35 cellular contexts compared by ENCODE assay signal in genomic region chr4:85803846-85804245, GRCh38.
"Had no signal": no experiment of that assay in that cellular context is flagged by ENCODE, and none has a peak within 500 bp of the region (broad histone marks: within the 10 kb centered on the region; RNA-seq: fewer than 3 reads in every experiment).

No MANE protein-coding gene starts in this region.

- H3K36me3 ChIP-seq: adrenal gland, brain microvascular endothelial cell, breast epithelium had no signal

- H3K4me3 Mint-ChIP-seq: activated B cell treated with CpG ODN at 0.5 μM for 24 hours; activated CD4-positive, alpha-beta memory T cell treated with anti-CD3 and anti-CD28 coated beads for 36 hours; activated CD4-positive, alpha-beta T cell treated with anti-CD3 and anti-CD28 coated beads, Interleukin-2, amount 10 ng/mL, durations not matched to agents 24 days and 14 days; activated CD8-positive, alpha-beta T cell treated with anti-CD3 and anti-CD28 coated beads for 36 hours; activated naive CD4-positive, alpha-beta T cell treated with anti-CD3 and anti-CD28 coated beads for 36 hours; activated naive CD8-positive, alpha-beta T cell treated with anti-CD3 and anti-CD28 coated beads for 36 hours; activated T-cell treated with anti-CD3 and anti-CD28 coated beads, Interleukin-2, amount 50 U/mL, for 4 hours; activated T-cell treated with anti-CD3 and anti-CD28 coated beads, Interleukin-2, amount 50 U/mL, for 72 hours; activated T-helper 1 cell treated with anti-CD3 and anti-CD28 coated beads, Interleukin-12 subunit alpha, Interleukin-12 subunit beta, Interleukin-2, Interleukin-4 antibody, amounts not matched to agents 30 ng/mL and 10 ng/mL and 1 ng/mL, durations not matched to agents 14 hours and 24 hours and 36 hours; activated T-helper 17 cell treated with anti-CD3 and anti-CD28 coated beads, Interleukin-2, amount 50 U/mL, for 72 hours; T-helper 1 cell treated with Interleukin-12 subunit alpha and Interleukin-12 subunit beta and Interleukin-4 antibody, amounts not matched to agents 30 μg/mL and 1 μg/mL, for 36 hours; T-helper 2 cell treated with Interferon-gamma antibody and Interleukin-4, amounts not matched to agents 5 μg/mL and 100 μg/mL, for 36 hours had no signal

- H3K27ac ChIP-seq: adrenal gland, body of pancreas, brain microvascular endothelial cell, breast epithelium, VCaP had no signal

- H3K4me1 ChIP-seq: adrenal gland, breast epithelium had no signal

- H3K27me3 ChIP-seq: adrenal gland, body of pancreas, brain microvascular endothelial cell, breast epithelium had no signal

- H3K36me3 Mint-ChIP-seq: activated CD4-positive, alpha-beta memory T cell treated with anti-CD3 and anti-CD28 coated beads for 36 hours; activated naive CD4-positive, alpha-beta T cell treated with anti-CD3 and anti-CD28 coated beads, Interleukin-2, amount 50 U/mL, for 72 hours; activated naive CD8-positive, alpha-beta T cell treated with anti-CD3 and anti-CD28 coated beads for 36 hours had no signal

- H3K9me3 ChIP-seq: adrenal gland, body of pancreas had no signal

- H3K27ac Mint-ChIP-seq: activated B cell treated with CpG ODN at 0.5 μM for 24 hours; activated CD4-positive, alpha-beta memory T cell treated with anti-CD3 and anti-CD28 coated beads for 36 hours; activated CD4-positive, alpha-beta T cell treated with anti-CD3 and anti-CD28 coated beads, Interleukin-2, amount 10 ng/mL, durations not matched to agents 24 days and 14 days; activated CD8-positive, alpha-beta T cell treated with anti-CD3 and anti-CD28 coated beads for 36 hours; activated naive CD4-positive, alpha-beta T cell treated with anti-CD3 and anti-CD28 coated beads for 36 hours; activated naive CD4-positive, alpha-beta T cell treated with anti-CD3 and anti-CD28 coated beads, Interleukin-2, amount 50 U/mL, for 72 hours; activated naive CD8-positive, alpha-beta T cell treated with anti-CD3 and anti-CD28 coated beads for 36 hours; activated T-cell treated with anti-CD3 and anti-CD28 coated beads, Interleukin-2, amount 50 U/mL, for 72 hours; activated T-helper 1 cell treated with anti-CD3 and anti-CD28 coated beads, Interleukin-12 subunit alpha, Interleukin-12 subunit beta, Interleukin-2, Interleukin-4 antibody, amounts not matched to agents 30 ng/mL and 10 ng/mL and 1 ng/mL, durations not matched to agents 14 hours and 24 hours and 36 hours; activated T-helper 17 cell treated with anti-CD3 and anti-CD28 coated beads, Interleukin-2, amount 50 U/mL, for 72 hours; T-helper 1 cell treated with Interleukin-12 subunit alpha and Interleukin-12 subunit beta and Interleukin-4 antibody, amounts not matched to agents 30 μg/mL and 1 μg/mL, for 36 hours; T-helper 2 cell treated with Interferon-gamma antibody and Interleukin-4, amounts not matched to agents 5 μg/mL and 100 μg/mL, for 36 hours had no signal

- DNase-seq: activated B cell treated with CpG ODN at 0.5 μM for 24 hours; activated CD4-positive, alpha-beta memory T cell treated with anti-CD3 and anti-CD28 coated beads for 36 hours; activated CD4-positive, alpha-beta T cell treated with anti-CD3 and anti-CD28 coated beads for 4 hours; activated CD4-positive, alpha-beta T cell treated with anti-CD3 and anti-CD28 coated beads, Interleukin-2, amount 10 ng/mL, durations not matched to agents 24 days and 14 days; activated CD4-positive, alpha-beta T cell treated with anti-CD3 and anti-CD28 coated beads, Interleukin-2, amount 50 U/mL, for 1 hour; activated CD4-positive, alpha-beta T cell treated with anti-CD3 and anti-CD28 coated beads, Interleukin-2, amount 50 U/mL, for 4 hours; activated CD4-positive, CD25-positive, alpha-beta regulatory T cell treated with anti-CD3 and anti-CD28 coated beads, Interleukin-2, amount 50 U/mL, for 72 hours; activated CD8-positive, alpha-beta memory T cell treated with anti-CD3 and anti-CD28 coated beads, Interleukin-2, amount 50 U/mL, for 4 hours; activated CD8-positive, alpha-beta T cell treated with anti-CD3 and anti-CD28 coated beads for 36 hours; activated effector memory CD4-positive, alpha-beta T cell treated with anti-CD3 and anti-CD28 coated beads, Interleukin-2, amount 50 U/mL, for 16 hours; activated gamma-delta T cell treated with Interleukin-2 at 50 U/mL for 16 hours; activated naive CD4-positive, alpha-beta T cell; activated naive CD4-positive, alpha-beta T cell treated with anti-CD3 and anti-CD28 coated beads for 36 hours; activated naive CD4-positive, alpha-beta T cell treated with anti-CD3 and anti-CD28 coated beads, Interleukin-2, amount 50 U/mL, for 16 hours; activated naive CD8-positive, alpha-beta T cell treated with anti-CD3 and anti-CD28 coated beads for 36 hours; activated T-cell treated with anti-CD3 and anti-CD28 coated beads for 4 hours; activated T-cell treated with anti-CD3 and anti-CD28 coated beads, Interleukin-2, amount 50 U/mL, for 1 hour; activated T-cell treated with anti-CD3 and anti-CD28 coated beads, Interleukin-2, amount 50 U/mL, for 4 hours; activated T-cell treated with anti-CD3 and anti-CD28 coated beads, Interleukin-2, amount 50 U/mL, for 72 hours; adrenal gland; amniotic stem cell; aorta; body of pancreas; brain microvascular endothelial cell; central memory CD4-positive, alpha-beta T cell; T-helper 1 cell; T-helper 2 cell; T-helper 9 cell had no signal

- ATAC-seq: activated CD8-positive, alpha-beta T cell treated with anti-CD3 and anti-CD28 coated beads for 36 hours; activated naive CD4-positive, alpha-beta T cell treated with anti-CD3 and anti-CD28 coated beads, Interleukin-2, amount 50 U/mL, for 72 hours; activated T-cell treated with anti-CD3 and anti-CD28 coated beads, Interleukin-2, amount 50 U/mL, for 4 hours; activated T-cell treated with anti-CD3 and anti-CD28 coated beads, Interleukin-2, amount 50 U/mL, for 72 hours; activated T-helper 17 cell treated with anti-CD3 and anti-CD28 coated beads, Interleukin-2, amount 50 U/mL, for 72 hours; body of pancreas had no signal

- H3K4me1 Mint-ChIP-seq: activated B cell treated with CpG ODN at 0.5 μM for 24 hours; activated CD4-positive, alpha-beta T cell treated with anti-CD3 and anti-CD28 coated beads, Interleukin-2, amount 10 ng/mL, durations not matched to agents 24 days and 14 days; activated naive CD8-positive, alpha-beta T cell treated with anti-CD3 and anti-CD28 coated beads for 36 hours; activated T-helper 17 cell treated with anti-CD3 and anti-CD28 coated beads, Interleukin-2, amount 50 U/mL, for 72 hours had no signal

- H3K4me3 ChIP-seq: adrenal gland, body of pancreas, breast epithelium had no signal

- H3K9me3 Mint-ChIP-seq: activated B cell treated with CpG ODN at 0.5 μM for 24 hours; activated CD4-positive, alpha-beta memory T cell treated with anti-CD3 and anti-CD28 coated beads for 36 hours; activated CD4-positive, alpha-beta T cell treated with anti-CD3 and anti-CD28 coated beads, Interleukin-2, amount 10 ng/mL, durations not matched to agents 24 days and 14 days; activated naive CD8-positive, alpha-beta T cell treated with anti-CD3 and anti-CD28 coated beads for 36 hours; activated T-cell treated with anti-CD3 and anti-CD28 coated beads, Interleukin-2, amount 50 U/mL, for 72 hours; activated T-helper 1 cell treated with anti-CD3 and anti-CD28 coated beads, Interleukin-12 subunit alpha, Interleukin-12 subunit beta, Interleukin-2, Interleukin-4 antibody, amounts not matched to agents 30 ng/mL and 10 ng/mL and 1 ng/mL, durations not matched to agents 14 hours and 24 hours and 36 hours; T-helper 1 cell treated with Interleukin-12 subunit alpha and Interleukin-12 subunit beta and Interleukin-4 antibody, amounts not matched to agents 30 μg/mL and 1 μg/mL, for 36 hours; T-helper 2 cell treated with Interferon-gamma antibody and Interleukin-4, amounts not matched to agents 5 μg/mL and 100 μg/mL, for 36 hours had no signal

- H3K27me3 Mint-ChIP-seq: activated B cell treated with CpG ODN at 0.5 μM for 24 hours; activated CD4-positive, alpha-beta memory T cell treated with anti-CD3 and anti-CD28 coated beads for 36 hours; activated CD4-positive, alpha-beta T cell treated with anti-CD3 and anti-CD28 coated beads, Interleukin-2, amount 10 ng/mL, durations not matched to agents 24 days and 14 days; activated CD8-positive, alpha-beta T cell treated with anti-CD3 and anti-CD28 coated beads for 36 hours; activated naive CD8-positive, alpha-beta T cell treated with anti-CD3 and anti-CD28 coated beads for 36 hours; activated T-helper 17 cell treated with anti-CD3 and anti-CD28 coated beads, Interleukin-2, amount 50 U/mL, for 72 hours had no signal
